8 cellular contexts compared by ENCODE assay signal in the genomic region with DNA sequence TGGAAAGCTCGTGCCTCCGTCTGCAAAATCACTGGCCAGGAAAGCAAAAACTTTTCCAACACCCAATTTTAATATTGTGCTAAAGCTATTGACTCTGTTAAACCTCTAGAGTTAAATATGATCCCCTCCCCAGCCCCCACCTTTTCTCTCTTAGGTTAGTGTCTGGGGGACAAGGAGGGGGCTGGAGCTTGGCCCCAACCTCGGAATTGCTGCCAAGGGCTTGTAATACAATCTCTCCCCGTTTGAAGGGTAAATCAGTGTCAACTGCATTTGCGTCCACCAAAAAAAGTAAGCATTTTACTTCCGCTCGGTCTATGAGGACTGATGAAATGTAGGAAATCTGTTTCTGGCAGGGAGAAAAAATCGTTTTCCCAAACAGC. TPM values are rescaled to one million over a fixed set of nuclear protein-coding genes. Genes with fewer than 3 reads are reported as not detected.
DNase-seq lines count a peak whose midpoint lies in the region; ATAC-seq and TF ChIP-seq lines count a peak whose summit lies in the region.

Gene GAS2, plus strand, starts transcription at position 292 of the 380 bp plus-strand sequence. CDS start 8,259 bp downstream, outside the sequence.

- no peaks in the 10 kb centered on the region for H3K9me3 Mint-ChIP-seq in stimulated activated effector memory CD8-positive, alpha-beta T cell treated with anti-CD3 and anti-CD28 coated beads, Interleukin-12 subunit alpha, Interleukin-12 subunit beta, amount 100 ng/mL, for 72 hours

- peak within 1 kb of the TSS; percentile 26 for H3K9ac ChIP-seq in NT2/D1 (ENCODE audit: insufficient read length, low read depth)
- H3K9ac ChIP-seq in PC-3 (ENCODE audit: low read length) = no peak within 1 kb of the TSS

- no peaks in the 10 kb centered on the region for H3K36me3 ChIP-seq in BE2C
- H3K36me3 ChIP-seq in NT2/D1 (ENCODE audit: insufficient read depth, insufficient read length, low read length) = no peaks in the 10 kb centered on the region
- no peaks in the 10 kb centered on the region for H3K36me3 ChIP-seq in right atrium auricular region
- H3K36me3 ChIP-seq in PC-3 (ENCODE audit: low read depth, low read length) = no peaks in the 10 kb centered on the region

- TF ChIP-seq CTCF in BE2C (IDR thresholded peaks at IDR 0.05; ENCODE audit: low read depth, low read length) (no peak), right atrium auricular region (IDR thresholded peaks at IDR 0.05) (no peak), PC-3 (conservative IDR thresholded peaks at IDR 0.05; ENCODE audit: low read depth, low read length) (no peak)

- POLR2A ChIA-PET in PC-3 (lab: Charles Lee; ENCODE audit: unreplicated experiment) = no interaction called here

- H3K79me2 ChIP-seq in PC-3 (ENCODE audit: low read length) = no peaks in the 10 kb centered on the region

- no peak within 1 kb of the TSS for H3K27ac Mint-ChIP-seq in stimulated activated effector memory CD8-positive, alpha-beta T cell treated with anti-CD3 and anti-CD28 coated beads, Interleukin-12 subunit alpha, Interleukin-12 subunit beta, amount 100 ng/mL, for 72 hours

- H3K4me1 ChIP-seq in BE2C = no peaks in the 10 kb centered on the region
- H3K4me1 ChIP-seq in NT2/D1 (ENCODE audit: insufficient read depth, insufficient read length) = no peaks in the 10 kb centered on the region
- peaks cover 0 to 11% of the 10 kb centered on the region in 2 donors for H3K4me1 ChIP-seq in right atrium auricular region
- no peaks in the 10 kb centered on the region for H3K4me1 ChIP-seq in PC-3 (ENCODE audit: insufficient read depth, low read length)

- H4K20me1 ChIP-seq in PC-3 (ENCODE audit: low read length) = no peaks in the 10 kb centered on the region

- H2AFZ ChIP-seq in PC-3 (ENCODE audit: low read length) = no peak within 1 kb of the TSS

- H3K9me3 ChIP-seq in BE2C = no peaks in the 10 kb centered on the region
- H3K9me3 ChIP-seq in NT2/D1 (ENCODE audit: insufficient read depth, low read length) = no peaks in the 10 kb centered on the region
- H3K9me3 ChIP-seq in right atrium auricular region = no peaks in the 10 kb centered on the region
- H3K9me3 ChIP-seq in PC-3 (ENCODE audit: low read length) = no peaks in the 10 kb centered on the region

- BruUV-seq in PC-3 (replicated peaks; lab: Mats Ljungman, UMichigan) = no TSS peak

- no peaks in the 10 kb centered on the region for H3F3A ChIP-seq in PC-3 (ENCODE audit: low read length, unreplicated experiment)

- H3K9me2 ChIP-seq in PC-3 (replicated peaks; ENCODE audit: low read length) = no peaks in the 10 kb centered on the region

- H3K4me3 ChIP-seq in BE2C (ENCODE audit: low read depth, low read length) = peak within 1 kb of the TSS; percentile 70
- H3K4me3 ChIP-seq in NT2/D1 (ENCODE audit: insufficient read length, low read depth) = peak within 1 kb of the TSS; percentile 22
- peak within 1 kb of the TSS; percentile 48 to 57 for H3K4me3 ChIP-seq in right atrium auricular region
- H3K4me3 ChIP-seq in PC-3 (ENCODE audit: low read length) = no peak within 1 kb of the TSS

- peak within 1 kb of the TSS; percentile 51 for H3K4me3 Mint-ChIP-seq in stimulated activated effector memory CD8-positive, alpha-beta T cell treated with anti-CD3 and anti-CD28 coated beads, Interleukin-12 subunit alpha, Interleukin-12 subunit beta, amount 100 ng/mL, for 72 hours

- CTCF ChIA-PET in PC-3 (lab: Charles Lee) = no interaction called here

- no peaks in the 10 kb centered on the region for H3K36me3 Mint-ChIP-seq in stimulated activated effector memory CD8-positive, alpha-beta T cell treated with anti-CD3 and anti-CD28 coated beads, Interleukin-12 subunit alpha, Interleukin-12 subunit beta, amount 100 ng/mL, for 72 hours

- DNase-seq in BE2C = no peak
- no peak for DNase-seq in NT2/D1 (ENCODE audit: low read depth, low spot score)
- DNase-seq in right atrium auricular region (ENCODE audit: low spot score) = no peak
- no peak for DNase-seq in stimulated activated effector memory CD8-positive, alpha-beta T cell treated with anti-CD3 and anti-CD28 coated beads, Interleukin-12 subunit alpha, Interleukin-12 subunit beta, amount 100 ng/mL, for 72 hours (ENCODE audit: low spot score in 2 of 2)
- DNase-seq in PC-3 = no peak
- no peak for DNase-seq in activated CD4-positive, alpha-beta T cell treated with anti-CD3 and anti-CD28 coated beads, Interleukin-2, amount 50 U/mL, for 48 hours
- no peak for DNase-seq in SIG-M5 treated with dmso at 0.1 percent for 504 hours (lab: John Stamatoyannopoulos, UW; ENCODE audit: unreplicated experiment)

- ATAC-seq in GM21576 (IDR thresholded peaks at IDR 0.05; ENCODE audit: unreplicated experiment) (peak; percentile 9), PC-3 (no peak)
- ATAC-seq in stimulated activated effector memory CD8-positive, alpha-beta T cell treated with anti-CD3 and anti-CD28 coated beads, Interleukin-12 subunit alpha, Interleukin-12 subunit beta, amount 100 ng/mL, for 72 hours = no peak

- H3K4me2 ChIP-seq in PC-3 (ENCODE audit: low read length) = no peak within 1 kb of the TSS

- H3K27ac ChIP-seq in right atrium auricular region (peak within 1 kb of the TSS; percentile 76 to 84), PC-3 (ENCODE audit: low read length) (no peak within 1 kb of the TSS)

- H3K27me3 ChIP-seq in BE2C (no peaks in the 10 kb centered on the region), NT2/D1 (ENCODE audit: insufficient read depth, insufficient read length) (no peaks in the 10 kb centered on the region), right atrium auricular region (no peaks in the 10 kb centered on the region), PC-3 (ENCODE audit: low read length) (peaks cover 62% of the 10 kb centered on the region)

- intact Hi-C loops in PC-3 (cut with micrococcal nuclease) = no loop called here

- no peaks in the 10 kb centered on the region for H3K4me1 Mint-ChIP-seq in stimulated activated effector memory CD8-positive, alpha-beta T cell treated with anti-CD3 and anti-CD28 coated beads, Interleukin-12 subunit alpha, Interleukin-12 subunit beta, amount 100 ng/mL, for 72 hours

RNA-seq across cellular contexts. Expression of gene GAS2, which starts in this region (rescaled TPM):
- 1.3 TPM for polyA plus RNA-seq in BE2C (2012; ENCODE audit: insufficient read depth, insufficient read length, low read depth)
- total RNA-seq in right atrium auricular region = 1 to 10 TPM; 6.5 to 9.7 TPM
- total RNA-seq in PC-3 (2014; rRNA removed) = not detected in 2 replicates
